ENCODE assay signal across 29 cellular contexts in genomic region chr17:74357466-74357809, GRCh38. TPM values are rescaled to one million over a fixed set of nuclear protein-coding genes. Genes with fewer than 3 reads are reported as not detected.
DNase-seq lines count a peak whose midpoint lies in the region; ATAC-seq and TF ChIP-seq lines count a peak whose summit lies in the region.
"Had no signal": no experiment of that assay in that cellular context is flagged by ENCODE, and none has a peak within 500 bp of the region (broad histone marks: within the 10 kb centered on the region; RNA-seq: fewer than 3 reads in every experiment).

No MANE protein-coding gene starts in this region.

- WGBS in right cardiac atrium: 18% methylated on average over 32 of the region's 32 CpGs
- WGBS in endodermal cell (ENCODE audit: insufficient coverage in 1 of 2, insufficient read length in 1 of 2), 2 experiments: 50 to 58% methylated on average over 31 to 32 of the region's 32 CpGs

- H3K9me3 Mint-ChIP-seq in endodermal cell (no peaks in the 10 kb centered on the region), mesothelial cell of epicardium (no peaks in the 10 kb centered on the region), osteocyte (ENCODE audit: unreplicated experiment) (no peaks in the 10 kb centered on the region)
- H3K9me3 Mint-ChIP-seq: activated naive CD4-positive, alpha-beta T cell treated with anti-CD3 and anti-CD28 coated beads, Interleukin-2, amount 50 U/mL, for 72 hours; activated T-helper 1 cell treated with anti-CD3 and anti-CD28 coated beads, Interleukin-12 subunit alpha, Interleukin-12 subunit beta, Interleukin-2, Interleukin-4 antibody, amounts not matched to agents 30 ng/mL and 10 ng/mL and 1 ng/mL, durations not matched to agents 14 hours and 24 hours and 36 hours had no signal

- H3K27ac Mint-ChIP-seq in endodermal cell (no peak overlapping the region), mesothelial cell of epicardium (no peak overlapping the region), osteocyte (ENCODE audit: unreplicated experiment) (no peak overlapping the region)
- H3K27ac Mint-ChIP-seq: activated naive CD4-positive, alpha-beta T cell treated with anti-CD3 and anti-CD28 coated beads, Interleukin-2, amount 50 U/mL, for 72 hours; activated T-helper 1 cell treated with anti-CD3 and anti-CD28 coated beads, Interleukin-12 subunit alpha, Interleukin-12 subunit beta, Interleukin-2, Interleukin-4 antibody, amounts not matched to agents 30 ng/mL and 10 ng/mL and 1 ng/mL, durations not matched to agents 14 hours and 24 hours and 36 hours had no signal

- intact Hi-C loops in right cardiac atrium (cut with DNase I): no loop called here
- intact Hi-C loops in left ventricle myocardium superior (cut with micrococcal nuclease): loop anchor here (10.0 kb wide), 1 partner anchor 53 kb away; no protein-coding TSS in a partner anchor

- no peak for TF ChIP-seq CTCF in endodermal cell (conservative IDR thresholded peaks at IDR 0.05)
- TF ChIP-seq CTCF in mesothelial cell of epicardium (IDR thresholded peaks at IDR 0.05; ENCODE audit: unreplicated experiment): no peak
- TF ChIP-seq CTCF in GM10266 (IDR thresholded peaks at IDR 0.05; ENCODE audit: control insufficient read depth, insufficient read depth, low read depth, missing control alignments): no peak
- TF ChIP-seq CTCF in osteocyte (IDR thresholded peaks at IDR 0.05): no peak

- peak overlapping the region; percentile 47 for H3K4me3 Mint-ChIP-seq in endodermal cell
- H3K4me3 Mint-ChIP-seq in mesothelial cell of epicardium: peak overlapping the region; percentile 38
- H3K4me3 Mint-ChIP-seq in osteocyte (ENCODE audit: unreplicated experiment): no peak overlapping the region
- H3K4me3 Mint-ChIP-seq: activated T-helper 1 cell treated with anti-CD3 and anti-CD28 coated beads, Interleukin-12 subunit alpha, Interleukin-12 subunit beta, Interleukin-2, Interleukin-4 antibody, amounts not matched to agents 30 ng/mL and 10 ng/mL and 1 ng/mL, durations not matched to agents 14 hours and 24 hours and 36 hours had no signal

- peak overlapping the region; percentile 3 for H3K4me3 ChIP-seq in right cardiac atrium (ENCODE audit: low read length)
- peak overlapping the region; percentile 40 for H3K4me3 ChIP-seq in endodermal cell (ENCODE audit: low read length)
- H3K4me3 ChIP-seq: HAP-1, lung had no signal

- H3K36me3 ChIP-seq in endodermal cell (ENCODE audit: control insufficient read depth, insufficient read depth, low read length): no peaks in the 10 kb centered on the region
- H3K36me3 ChIP-seq: HAP-1 had no signal

- H3K27me3 Mint-ChIP-seq in endodermal cell (ENCODE audit: insufficient read depth) (peaks cover 74% of the 10 kb centered on the region), mesothelial cell of epicardium (ENCODE audit: low read depth) (peaks cover 93% of the 10 kb centered on the region), osteocyte (ENCODE audit: unreplicated experiment) (peaks cover 38% of the 10 kb centered on the region)

- H3K9ac ChIP-seq in endodermal cell (ENCODE audit: extremely low read depth, low read length, poor library complexity, severe bottlenecking): no peak overlapping the region

- H3K27ac ChIP-seq in right cardiac atrium (ENCODE audit: low read length) (no peak overlapping the region), endodermal cell (ENCODE audit: low read depth, low read length) (no peak overlapping the region)
- H3K27ac ChIP-seq: C4-2B had no signal

- DNase-seq in right cardiac atrium (no peak), left ventricle myocardium superior (no peak), endodermal cell (no peak), mesothelial cell of epicardium (ENCODE audit: low spot score in 2 of 2, unreplicated experiment in 2 of 2) (no peak), GM10266 (ENCODE audit: extremely low spot score) (no peak), osteocyte (ENCODE audit: extremely low spot score, unreplicated experiment) (no peak)
- no peak for DNase-seq in activated CD4-positive, CD25-positive, alpha-beta regulatory T cell treated with anti-CD3 and anti-CD28 coated beads, Interleukin-2, amount 50 U/mL, for 72 hours
- DNase-seq: activated CD4-positive, alpha-beta T cell treated with anti-CD3 and anti-CD28 coated beads, Interleukin-2, amount 50 U/mL, for 4 hours; anterior cingulate cortex; caudate nucleus; islet precursor cell; NCI-H1417; NCI-H2081 treated with DMSO at 0.1 percent for 48 hours; NCI-H446 treated with DMSO at 0.1 percent for 48 hours; OCI-M1; SHP77 treated with DMSO at 0.1 percent for 48 hours; stimulated activated CD4-positive, alpha-beta T cell treated with anti-CD3 and anti-CD28 coated beads, Interleukin-1b, Interleukin-23, amount 100 ng/mL, for 48 hours; SW 1271; T1000 had no signal

- H3K4me1 ChIP-seq in right cardiac atrium (ENCODE audit: control insufficient read depth, insufficient read depth, low read length) (no peaks in the 10 kb centered on the region), endodermal cell (ENCODE audit: control insufficient read depth, insufficient read depth, low read length) (no peaks in the 10 kb centered on the region)
- H3K4me1 ChIP-seq: HAP-1 had no signal

- no peaks in the 10 kb centered on the region for H3K36me3 Mint-ChIP-seq in endodermal cell (ENCODE audit: low read depth)
- no peaks in the 10 kb centered on the region for H3K36me3 Mint-ChIP-seq in mesothelial cell of epicardium
- no peaks in the 10 kb centered on the region for H3K36me3 Mint-ChIP-seq in osteocyte (ENCODE audit: unreplicated experiment)

- H3K27me3 ChIP-seq in right cardiac atrium (ENCODE audit: control insufficient read depth, insufficient read depth) (no peaks in the 10 kb centered on the region), endodermal cell (ENCODE audit: control insufficient read depth, insufficient read depth, low read length, poor library complexity, severe bottlenecking) (peaks cover 65% of the 10 kb centered on the region)

- H3K4me1 Mint-ChIP-seq in endodermal cell (peaks cover 2% of the 10 kb centered on the region), mesothelial cell of epicardium (peaks cover 17% of the 10 kb centered on the region), osteocyte (ENCODE audit: unreplicated experiment) (no peaks in the 10 kb centered on the region)

- H3K9me3 ChIP-seq in right cardiac atrium (ENCODE audit: control insufficient read depth, low read length) (no peaks in the 10 kb centered on the region), endodermal cell (ENCODE audit: control insufficient read depth, low read length) (no peaks in the 10 kb centered on the region)
- H3K9me3 ChIP-seq: HAP-1 had no signal

- ATAC-seq in right cardiac atrium (no peak), left ventricle myocardium superior (no peak), GM21528 (IDR thresholded peaks at IDR 0.05; ENCODE audit: low FRiP score, unreplicated experiment) (no peak)

RNA-seq across cellular contexts. Expression of gene BTBD17, which starts 4.2 kb away (rescaled TPM):
- total RNA-seq in right cardiac atrium: not detected
- polyA plus RNA-seq in right cardiac atrium: not detected
- total RNA-seq in left ventricle myocardium superior: not detected
- total RNA-seq in endodermal cell: under 1 TPM in 1 of 2 donors, not detected in 1; 0.18 TPM
- 14.0 TPM for polyA plus RNA-seq in endodermal cell (2013, experiment 1 of 2)
- polyA plus RNA-seq in endodermal cell (2013, experiment 2 of 2): 12.0 TPM
- 0.11 to 0.16 TPM in 2 of 3 replicates, not detected in the other for total RNA-seq in mesothelial cell of epicardium
- total RNA-seq in osteocyte: not detected in 2 replicates
- total RNA-seq: activated naive CD4-positive, alpha-beta T cell treated with anti-CD3 and anti-CD28 coated beads, Interleukin-2, amount 50 U/mL, for 72 hours; activated T-helper 1 cell treated with anti-CD3 and anti-CD28 coated beads, Interleukin-12 subunit alpha, Interleukin-12 subunit beta, Interleukin-2, Interleukin-4 antibody, amounts not matched to agents 30 ng/mL and 10 ng/mL and 1 ng/mL, durations not matched to agents 14 hours and 24 hours and 36 hours; M059J; pulmonary artery endothelial cell; skeletal muscle tissue; urinary bladder had no signal
- polyA plus RNA-seq: lung, urinary bladder had no signal

RNA-seq across cellular contexts. Expression of gene GPR142, which starts 9.9 kb away (rescaled TPM):
- total RNA-seq in right cardiac atrium (not detected), left ventricle myocardium superior (0.15 TPM), endodermal cell (under 1 TPM; 0.29 to 0.92 TPM), mesothelial cell of epicardium (0.18 TPM in 1 of 3 replicates, not detected in the others), osteocyte (not detected in 2 replicates)
- not detected for polyA plus RNA-seq in right cardiac atrium
- 0.21 TPM for polyA plus RNA-seq in endodermal cell (2013, experiment 1 of 2)
- polyA plus RNA-seq in endodermal cell (2013, experiment 2 of 2): not detected
- total RNA-seq: activated naive CD4-positive, alpha-beta T cell treated with anti-CD3 and anti-CD28 coated beads, Interleukin-2, amount 50 U/mL, for 72 hours; activated T-helper 1 cell treated with anti-CD3 and anti-CD28 coated beads, Interleukin-12 subunit alpha, Interleukin-12 subunit beta, Interleukin-2, Interleukin-4 antibody, amounts not matched to agents 30 ng/mL and 10 ng/mL and 1 ng/mL, durations not matched to agents 14 hours and 24 hours and 36 hours; lung; M059J; pulmonary artery endothelial cell; skeletal muscle tissue; urinary bladder had no signal

RNA-seq across cellular contexts. Expression of gene KIF19, which starts 31.4 kb away (rescaled TPM):
- total RNA-seq in right cardiac atrium: under 1 TPM; 0.14 to 0.38 (median 0.25) TPM
- 0.88 TPM for polyA plus RNA-seq in right cardiac atrium
- 0.30 TPM for total RNA-seq in left ventricle myocardium superior
- total RNA-seq in endodermal cell: 1 to 10 TPM in 1 of 2 donors, under 1 TPM in 1; 0.27 to 2.4 TPM
- 3.7 TPM for polyA plus RNA-seq in endodermal cell (2013, experiment 1 of 2)
- 3.4 TPM for polyA plus RNA-seq in endodermal cell (2013, experiment 2 of 2)
- not detected in 3 replicates for total RNA-seq in mesothelial cell of epicardium
- not detected in 2 replicates for total RNA-seq in osteocyte
- total RNA-seq: M059J had no signal
